In the genomic region with DNA sequence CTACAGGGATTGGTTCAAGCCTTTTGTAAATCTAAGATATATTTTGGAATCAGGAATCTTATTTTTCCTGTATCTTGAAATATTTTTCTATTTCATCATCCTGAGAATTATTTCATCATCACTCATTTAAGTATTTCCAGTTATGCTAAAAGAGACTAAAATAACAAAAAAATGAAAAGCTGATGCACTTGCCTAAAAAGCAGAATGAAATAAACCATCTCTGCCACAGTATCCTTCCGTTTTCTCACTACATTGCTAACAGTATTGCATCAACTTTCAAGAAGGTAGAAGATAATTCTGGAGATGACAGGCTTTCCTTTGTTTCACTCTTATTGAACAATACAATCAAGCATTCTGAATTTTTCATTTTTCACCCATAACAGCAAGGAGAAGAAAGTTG, we compare ENCODE assay signal across 1 cellular context.
A peak's percentile ranks its signal among the peaks of the same experiment; 100 is the strongest.
TF ChIP-seq lines count a peak whose summit lies in the region.

No MANE protein-coding gene starts in this region.

TF ChIP-seq in HepG2, 621 proteins besides CTCF, POLR2A, EP300 and RAD21:
- 0 out of 4 replicates have a peak, but pooled peaks of 1 of the 2 experiments have one; percentile 10 for TF ChIP-seq ATF4 (CRISPR knock-in tag; IDR thresholded peaks at IDR 0.05)
- TF ChIP-seq GTF3A (CRISPR knock-in tag; conservative IDR thresholded peaks at IDR 0.05): no peak
- TF ChIP-seq ATF7 (IDR thresholded peaks at IDR 0.05): peak; percentile 54
- TF ChIP-seq ATF7 (CRISPR knock-in tag; IDR thresholded peaks at IDR 0.05): no peak
- TF ChIP-seq MXI1 (IDR thresholded peaks at IDR 0.05; ENCODE audit: borderline replicate concordance, low read depth, low read length): no peak
- 0 out of 2 replicates have a peak, but pooled peaks have one; percentile 7 for TF ChIP-seq CEBPG (CRISPR knock-in tag; IDR thresholded peaks at IDR 0.05)
- TF ChIP-seq, protein P1, sequence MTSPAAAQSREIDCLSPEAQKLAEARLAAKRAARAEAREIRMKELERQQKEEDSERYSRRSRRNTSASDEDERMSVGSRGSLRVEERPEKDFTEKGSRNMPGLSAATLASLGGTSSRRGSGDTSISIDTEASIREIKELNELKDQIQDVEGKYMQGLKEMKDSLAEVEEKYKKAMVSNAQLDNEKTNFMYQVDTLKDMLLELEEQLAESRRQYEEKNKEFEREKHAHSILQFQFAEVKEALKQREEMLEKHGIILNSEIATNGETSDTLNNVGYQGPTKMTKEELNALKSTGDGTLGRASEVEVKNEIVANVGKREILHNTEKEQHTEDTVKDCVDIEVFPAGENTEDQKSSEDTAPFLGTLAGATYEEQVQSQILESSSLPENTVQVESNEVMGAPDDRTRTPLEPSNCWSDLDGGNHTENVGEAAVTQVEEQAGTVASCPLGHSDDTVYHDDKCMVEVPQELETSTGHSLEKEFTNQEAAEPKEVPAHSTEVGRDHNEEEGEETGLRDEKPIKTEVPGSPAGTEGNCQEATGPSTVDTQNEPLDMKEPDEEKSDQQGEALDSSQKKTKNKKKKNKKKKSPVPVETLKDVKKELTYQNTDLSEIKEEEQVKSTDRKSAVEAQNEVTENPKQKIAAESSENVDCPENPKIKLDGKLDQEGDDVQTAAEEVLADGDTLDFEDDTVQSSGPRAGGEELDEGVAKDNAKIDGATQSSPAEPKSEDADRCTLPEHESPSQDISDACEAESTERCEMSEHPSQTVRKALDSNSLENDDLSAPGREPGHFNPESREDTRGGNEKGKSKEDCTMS (CRISPR knock-in tag; conservative IDR thresholded peaks at IDR 0.05): no peak
- no peak for TF ChIP-seq MYC (CRISPR knock-in tag; IDR thresholded peaks at IDR 0.05; ENCODE audit: borderline replicate concordance)
- TF ChIP-seq CEBPB (IDR thresholded peaks at IDR 0.05; ENCODE audit: borderline replicate concordance, low read depth, low read length): peak; percentile 66; the same call in 1 of the 2 replicates
TF ChIP-seq in HepG2: peak in this region for 4.
